Comparison of ENCODE assay signal across 8 cellular contexts in genomic region chr5:784428-785177, GRCh38. TPM values are rescaled to one million over a fixed set of nuclear protein-coding genes. Genes with fewer than 3 reads are reported as not detected.
DNase-seq lines count a peak whose midpoint lies in the region; ATAC-seq and TF ChIP-seq lines count a peak whose summit lies in the region.
"Not testable (repeated sequence)": the region's sequence is repeated elsewhere in the genome, so short reads cannot be mapped to it uniquely, and the experiment has no call there.

ZDHHC11B (minus strand) TSS chr5:784729; CDS start chr5:766919, 17,810 bp downstream.

- H3K36me3 Mint-ChIP-seq in T-cell; activated naive CD8-positive, alpha-beta T cell treated with anti-CD3 and anti-CD28 coated beads for 36 hours: not testable (repeated sequence)

- not testable (repeated sequence) for H4K20me1 ChIP-seq in DOHH2 (ENCODE audit: control insufficient read depth, insufficient read depth, low read depth, low read length)

- H2AFZ ChIP-seq in neuron (ENCODE audit: low read depth, low read length): peak within 1 kb of the TSS; percentile 85

- POLR2A ChIA-PET in T-cell (lab: Charles Lee): not testable (repeated sequence)

- not testable (repeated sequence) for H3K36me3 ChIP-seq in DOHH2 (ENCODE audit: control insufficient read depth, low read length); neuron (ENCODE audit: insufficient read depth, low read length)

- not testable (repeated sequence) for H3K27ac ChIP-seq in DOHH2 (ENCODE audit: low read depth, low read length)

- peaks cover 11% of the 10 kb centered on the region for H3K27me3 ChIP-seq in DOHH2 (ENCODE audit: control insufficient read depth, low read length)
- H3K27me3 ChIP-seq in neuron (ENCODE audit: insufficient read depth, low read length): not testable (repeated sequence)

- H3K9me2 ChIP-seq in DOHH2 (replicated peaks; ENCODE audit: control insufficient read depth, low read length): not testable (repeated sequence)

- H3F3A ChIP-seq in DOHH2 (ENCODE audit: control insufficient read depth, insufficient read depth): not testable (repeated sequence)

- H3K9me3 ChIP-seq in DOHH2 (ENCODE audit: control insufficient read depth, insufficient read depth, low read length); neuron (ENCODE audit: low read length): not testable (repeated sequence)

- CTCF ChIA-PET in T-cell (lab: Charles Lee): not testable (repeated sequence)

- H3K4me2 ChIP-seq in DOHH2 (ENCODE audit: low read length): peak within 1 kb of the TSS; percentile 68

- ATAC-seq in HG02623 (IDR thresholded peaks at IDR 0.05; ENCODE audit: unreplicated experiment): peak; percentile 66
- ATAC-seq in T-cell (replicated peaks in 1 of 4): peak; percentile 80 to 86 (median 82)

- H3K4me1 Mint-ChIP-seq in T-cell; activated naive CD8-positive, alpha-beta T cell treated with anti-CD3 and anti-CD28 coated beads for 36 hours: not testable (repeated sequence)

- H3K4me1 ChIP-seq in DOHH2 (ENCODE audit: control insufficient read depth, low read length); neuron (ENCODE audit: insufficient read depth, low read length): not testable (repeated sequence)

- peak; percentile 6 for DNase-seq in NCI-H1417 treated with DMSO at 0.1 percent for 48 hours (lab: John Stamatoyannopoulos, UW)
- peak; percentile 67 to 93 (median 78) for DNase-seq in T-cell
- peak; percentile 84 for DNase-seq in activated naive CD8-positive, alpha-beta T cell treated with anti-CD3 and anti-CD28 coated beads for 36 hours
- DNase-seq in glomerular visceral epithelial cell (ENCODE audit: extremely low spot score): peak; percentile 83
- peak; percentile 69 to 85 (median 81) for DNase-seq in stimulated activated naive CD4-positive, alpha-beta T cell (lab: John Stamatoyannopoulos, UW)

- not testable (repeated sequence) for H3K27ac Mint-ChIP-seq in T-cell; activated naive CD8-positive, alpha-beta T cell treated with anti-CD3 and anti-CD28 coated beads for 36 hours

- TF ChIP-seq CTCF in DOHH2 (IDR thresholded peaks at IDR 0.05; ENCODE audit: low read depth, low read length, poor library complexity, severe bottlenecking): not testable (repeated sequence)

- H3K4me3 Mint-ChIP-seq in T-cell: peak within 1 kb of the TSS; percentile 74 to 78 (median 76)
- H3K4me3 Mint-ChIP-seq in activated naive CD8-positive, alpha-beta T cell treated with anti-CD3 and anti-CD28 coated beads for 36 hours: peak within 1 kb of the TSS; percentile 74

- H3K79me2 ChIP-seq in DOHH2 (ENCODE audit: control insufficient read depth, low read length): not testable (repeated sequence)

- H3K9me3 Mint-ChIP-seq in T-cell; activated naive CD8-positive, alpha-beta T cell treated with anti-CD3 and anti-CD28 coated beads for 36 hours: not testable (repeated sequence)

- peaks cover 4 to 13% of the 10 kb centered on the region in 2 donors for H3K27me3 Mint-ChIP-seq in T-cell
- not testable (repeated sequence) for H3K27me3 Mint-ChIP-seq in activated naive CD8-positive, alpha-beta T cell treated with anti-CD3 and anti-CD28 coated beads for 36 hours

- peak within 1 kb of the TSS; percentile 70 for H3K4me3 ChIP-seq in DOHH2 (ENCODE audit: low read length)
- peak within 1 kb of the TSS; percentile 81 for H3K4me3 ChIP-seq in neuron (ENCODE audit: low read length)

RNA-seq across cellular contexts. Expression of gene ZDHHC11B, which starts in this region (rescaled TPM):
- 10 to 100 TPM in 1 of 5 donors, 1 to 10 TPM in 4; 2.1 to 20.6 (median 3.6) TPM for total RNA-seq in T-cell
- total RNA-seq in activated naive CD8-positive, alpha-beta T cell treated with anti-CD3 and anti-CD28 coated beads for 36 hours: not detected

Comparison
In these comparisons a context has a peak if more than half of its experiments do, and no peak if none do; other contexts are left out.
1. Peak in DNase-seq in activated naive CD8-positive, alpha-beta T cell treated with anti-CD3 and anti-CD28 coated beads for 36 hours; RNA of the gene not detected or under 1 TPM.
2. DNase-seq: peak in every context shown above with its lines; median percentile 84 in activated naive CD8-positive, alpha-beta T cell treated with anti-CD3 and anti-CD28 coated beads for 36 hours; 83 in glomerular visceral epithelial cell; 81 in stimulated activated naive CD4-positive, alpha-beta T cell; 78 in T-cell; 6 in NCI-H1417 treated with DMSO at 0.1 percent for 48 hours.